ENCODE assay signal across 1 cellular context in genomic region chr9:124773473-124774130, GRCh38.
A peak's percentile ranks its signal among the peaks of the same experiment; 100 is the strongest.
TF ChIP-seq lines count a peak whose summit lies in the region.

No MANE protein-coding gene starts in this region.

TF ChIP-seq in A549, 52 proteins besides CTCF, POLR2A, EP300 and RAD21 (continued from another document):
- peak; percentile 58 for TF ChIP-seq MAFK (IDR thresholded peaks at IDR 0.05; ENCODE audit: partially characterized antibody)
TF ChIP-seq in A549: peak in this region for 1.
